26 cellular contexts compared by ENCODE assay signal in genomic region chr15:58582150-58582549, GRCh38.
"Had no signal": no experiment of that assay in that cellular context is flagged by ENCODE, and none has a peak within 500 bp of the region (broad histone marks: within the 10 kb centered on the region; RNA-seq: fewer than 3 reads in every experiment).

No MANE protein-coding gene starts in this region.

- H3K79me2 ChIP-seq: parathyroid adenoma had no signal

- H3K9ac ChIP-seq: parathyroid adenoma had no signal

- H3K4me3 Mint-ChIP-seq: activated T-helper 1 cell treated with anti-CD3 and anti-CD28 coated beads, Interleukin-12 subunit alpha, Interleukin-12 subunit beta, Interleukin-2, Interleukin-4 antibody, amounts not matched to agents 30 ng/mL and 10 ng/mL and 1 ng/mL, durations not matched to agents 14 hours and 24 hours and 36 hours; naive thymus-derived CD8-positive, alpha-beta T cell; T-cell had no signal

- H2AFZ ChIP-seq: parathyroid adenoma had no signal

- H3K9me3 ChIP-seq: adrenal gland, breast epithelium, gastrocnemius medialis, neutrophil, vagina had no signal

- H3K4me1 ChIP-seq: adrenal gland, breast epithelium, gastrocnemius medialis, parathyroid adenoma, tibial nerve, vagina had no signal

- H3K4me3 ChIP-seq: adrenal gland, breast epithelium, gastrocnemius medialis, heart left ventricle, tibial nerve, vagina had no signal

- DNase-seq: activated CD4-positive, alpha-beta T cell treated with anti-CD3 and anti-CD28 coated beads, Interleukin-2, amount 50 U/mL, for 4 hours; activated gamma-delta T cell treated with Interleukin-2 at 50 U/mL for 16 hours; effector CD8-positive, alpha-beta T cell; gastrocnemius medialis; heart left ventricle; kidney; left ventricle myocardium superior; mesendoderm; naive thymus-derived CD8-positive, alpha-beta T cell; retina; stimulated activated CD4-positive, alpha-beta T cell treated with anti-CD3 and anti-CD28 coated beads, Interleukin-12 subunit alpha, Interleukin-12 subunit beta, amount 100 ng/mL, for 4 hours; stimulated activated CD4-positive, alpha-beta T cell treated with anti-CD3 and anti-CD28 coated beads, Interleukin-1b, Interleukin-23, amount 100 ng/mL, for 48 hours; stimulated activated CD8-positive, alpha-beta memory T cell treated with anti-CD3 and anti-CD28 coated beads, Interleukin-4, amount 100 ng/mL, for 48 hours; stimulated activated naive CD8-positive, alpha-beta T cell treated with anti-CD3 and anti-CD28 coated beads, Interleukin-15, Interleukin-2, amounts not matched to agents 100 U/mL and 50 U/mL, for 24 hours; T-cell; T1000 had no signal

- ATAC-seq: activated CD4-positive, CD25-positive, alpha-beta regulatory T cell treated with anti-CD3 and anti-CD28 coated beads, Interleukin-2, amount 50 U/mL, for 24 hours; activated naive CD4-positive, alpha-beta T cell treated with anti-CD3 and anti-CD28 coated beads, Interleukin-2, amount 50 U/mL, for 72 hours; esophagus mucosa; gastrocnemius medialis; left ventricle myocardium superior; naive thymus-derived CD8-positive, alpha-beta T cell; stimulated activated naive CD8-positive, alpha-beta T cell treated with anti-CD3 and anti-CD28 coated beads, Interleukin-15, Interleukin-2, amounts not matched to agents 100 U/mL and 50 U/mL, for 24 hours; T-cell had no signal

- H3K27me3 ChIP-seq: adrenal gland, breast epithelium, heart left ventricle, neutrophil, tibial nerve, vagina had no signal

- H3K27ac Mint-ChIP-seq: activated naive CD4-positive, alpha-beta T cell treated with anti-CD3 and anti-CD28 coated beads, Interleukin-2, amount 50 U/mL, for 72 hours; activated T-helper 1 cell treated with anti-CD3 and anti-CD28 coated beads, Interleukin-12 subunit alpha, Interleukin-12 subunit beta, Interleukin-2, Interleukin-4 antibody, amounts not matched to agents 30 ng/mL and 10 ng/mL and 1 ng/mL, durations not matched to agents 14 hours and 24 hours and 36 hours; T-cell had no signal

- H3K36me3 ChIP-seq: adrenal gland, breast epithelium, gastrocnemius medialis, heart left ventricle, neutrophil, tibial nerve, vagina had no signal

- H3K27ac ChIP-seq: adrenal gland, breast epithelium, gastrocnemius medialis, neutrophil, parathyroid adenoma, tibial nerve, vagina had no signal
